8 cellular contexts compared by ENCODE assay signal in the genomic region with DNA sequence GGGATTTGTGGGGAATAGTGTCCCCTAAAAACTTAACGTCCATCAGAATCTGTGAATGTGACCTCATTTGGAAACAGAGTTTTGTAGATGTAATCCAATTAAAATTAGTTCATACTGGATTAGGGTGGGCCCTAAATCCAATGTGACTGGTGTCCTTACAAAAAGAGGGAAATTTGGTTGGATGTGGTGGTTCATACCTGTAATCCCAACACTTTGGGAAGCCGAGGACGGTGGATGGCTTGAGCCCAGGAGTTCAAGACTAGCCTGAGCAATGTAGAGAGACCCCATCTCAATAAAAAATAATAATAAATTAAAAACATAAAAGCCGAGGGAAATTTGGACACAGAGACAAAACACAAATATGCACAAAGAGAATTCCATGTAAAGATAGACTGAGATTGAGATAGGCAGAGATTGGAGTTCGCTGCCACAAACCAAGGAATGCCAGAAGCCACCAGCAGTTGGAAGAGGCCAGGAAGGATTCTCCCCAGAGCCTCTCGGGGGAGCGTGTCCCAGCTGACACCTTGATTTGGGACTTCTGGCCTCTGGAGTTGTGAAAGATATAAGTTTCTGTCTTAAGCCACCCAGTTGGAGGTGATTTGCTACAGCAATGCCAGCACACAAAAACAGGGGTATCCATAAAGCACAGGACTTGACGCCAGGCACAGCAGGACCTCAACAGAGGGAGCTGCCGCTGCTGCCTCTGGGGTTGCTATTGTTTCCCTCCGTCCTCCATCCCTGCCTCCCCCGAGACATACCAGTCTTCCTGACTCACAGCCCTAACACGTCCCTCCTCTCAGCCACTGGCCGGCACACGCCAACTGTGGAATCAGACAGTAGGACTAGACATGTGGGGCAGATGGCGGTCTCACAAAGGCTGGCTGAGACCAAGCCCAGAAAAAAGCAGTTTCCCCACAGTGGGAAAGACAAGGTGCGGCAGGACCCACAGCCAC.
DNase-seq lines count a peak whose midpoint lies in the region; ATAC-seq and TF ChIP-seq lines count a peak whose summit lies in the region.

No MANE protein-coding gene starts in this region.

- 81 to 84% methylated on average over 16 of the region's 16 CpGs for WGBS in sigmoid colon, 2 donors

- no peaks in the 10 kb centered on the region for H3K36me3 ChIP-seq in right atrium auricular region
- no peaks in the 10 kb centered on the region for H3K36me3 ChIP-seq in sigmoid colon

- TF ChIP-seq EP300 in sigmoid colon (IDR thresholded peaks at IDR 0.05), result no peak

- H3K27ac ChIP-seq in right atrium auricular region, result peak overlapping the region; percentile 87 to 89
- H3K27ac ChIP-seq in sigmoid colon, result peak overlapping the region; percentile 86 to 98 (median 90)

- in situ Hi-C loops in astrocyte of the cerebellum (cut with HindIII; ENCODE audit: low sequenced_read_pairs), result no loop called here

- peak; percentile 91 for DNase-seq in GM04503 (ENCODE audit: low read depth)
- peak; percentile 91 for DNase-seq in astrocyte of the cerebellum (ENCODE audit: low read depth)
- DNase-seq in right atrium auricular region (ENCODE audit: low spot score), result peak; percentile 95
- DNase-seq in sigmoid colon, result peak; percentile 93
- DNase-seq in DMS153 (lab: John Stamatoyannopoulos, UW), result no peak
- DNase-seq in NCI-H2029 treated with DMSO at 0.1 percent for 48 hours (lab: John Stamatoyannopoulos, UW), result no peak

- H3K4me3 ChIP-seq in astrocyte of the cerebellum (ENCODE audit: low read depth, low read length), result no peak overlapping the region
- no peak overlapping the region for H3K4me3 ChIP-seq in right atrium auricular region
- no peak overlapping the region for H3K4me3 ChIP-seq in sigmoid colon

- H3K9me3 ChIP-seq in right atrium auricular region (no peaks in the 10 kb centered on the region), sigmoid colon (no peaks in the 10 kb centered on the region)

- TF ChIP-seq CTCF in astrocyte of the cerebellum (IDR thresholded peaks at IDR 0.05; ENCODE audit: low read depth, low read length, missing control alignments), result peak; percentile 15
- peak in 1 of 2 donors; percentile 28 for TF ChIP-seq CTCF in right atrium auricular region (IDR thresholded peaks at IDR 0.05)
- TF ChIP-seq CTCF in sigmoid colon (IDR thresholded peaks at IDR 0.05), result no peak

- H3K4me1 ChIP-seq in right atrium auricular region (peaks cover 0 to 91% of the 10 kb centered on the region in 2 donors), sigmoid colon (peaks cover 0 to 90% (median 82%) of the 10 kb centered on the region in 4 donors)

- TF ChIP-seq POLR2A in sigmoid colon (IDR thresholded peaks at IDR 0.05), result no peak

- intact Hi-C loops in sigmoid colon (cut with DNase I), result no loop called here

- ATAC-seq in HG03139 (IDR thresholded peaks at IDR 0.05; ENCODE audit: unreplicated experiment) (no peak), GM18520 (IDR thresholded peaks at IDR 0.05; ENCODE audit: unreplicated experiment) (no peak)

- H3K27me3 ChIP-seq in right atrium auricular region (no peaks in the 10 kb centered on the region), sigmoid colon (no peaks in the 10 kb centered on the region)

Comparison
In these comparisons a context has a peak if more than half of its experiments do, and no peak if none do; other contexts are left out.
1. DNase-seq: peak in GM04503 (single experiment), astrocyte of the cerebellum (single experiment), right atrium auricular region (single experiment) and sigmoid colon (single experiment); none in DMS153 (single experiment) and NCI-H2029 treated with DMSO at 0.1 percent for 48 hours (single experiment).